ENCODE assay signal across 18 cellular contexts in the genomic region with DNA sequence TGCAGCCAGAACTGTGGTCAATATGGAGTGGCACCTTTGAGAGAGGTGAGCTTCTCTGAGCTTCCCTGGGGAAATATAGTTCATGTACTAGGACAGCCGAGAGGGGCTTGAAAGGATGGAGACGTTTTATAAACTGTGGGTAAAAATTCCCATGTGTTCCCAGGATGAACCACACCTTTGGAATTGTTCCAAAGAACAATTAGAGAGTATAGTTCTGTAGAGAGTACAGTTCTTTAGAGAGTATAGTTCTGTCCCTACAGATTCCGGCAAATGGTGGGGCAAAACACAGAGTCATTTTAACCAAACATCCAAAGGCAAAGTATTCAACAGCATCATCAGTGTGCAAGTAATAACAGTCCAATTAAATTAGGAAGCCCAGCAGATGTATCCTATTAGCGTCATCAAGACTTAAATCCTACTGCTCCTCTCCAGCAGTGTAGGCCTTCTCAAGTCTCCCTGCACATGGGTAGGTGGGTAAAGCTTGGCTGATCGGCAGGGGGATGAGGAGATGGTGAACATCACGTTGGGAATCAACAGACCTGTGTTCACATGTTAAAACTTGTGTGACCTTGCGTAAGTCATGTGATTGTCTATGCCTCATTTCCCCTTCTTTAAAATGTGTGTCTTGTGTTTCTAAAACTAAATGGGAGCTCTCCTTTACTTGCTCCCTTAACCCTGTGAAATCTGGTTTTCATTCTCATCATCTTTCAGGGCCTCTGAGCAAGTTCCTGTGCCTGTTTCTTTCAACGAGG.
"Had no signal": no experiment of that assay in that cellular context is flagged by ENCODE, and none has a peak within 500 bp of the region (broad histone marks: within the 10 kb centered on the region; RNA-seq: fewer than 3 reads in every experiment).

No MANE protein-coding gene starts in this region.

- H3K36me3 ChIP-seq: esophagus squamous epithelium, left lung, ovary, suprapubic skin, upper lobe of left lung had no signal

- H3K9me3 Mint-ChIP-seq: activated B cell treated with CpG ODN at 0.5 μM for 24 hours; activated CD4-positive, alpha-beta T cell treated with anti-CD3 and anti-CD28 coated beads, Interleukin-2, amount 10 ng/mL, durations not matched to agents 7 days and 5 days; activated naive CD4-positive, alpha-beta T cell treated with anti-CD3 and anti-CD28 coated beads, Interleukin-2, amount 50 U/mL, for 72 hours; brain had no signal

- H3K27ac Mint-ChIP-seq: activated B cell treated with CpG ODN at 0.5 μM for 24 hours; activated CD4-positive, alpha-beta T cell treated with anti-CD3 and anti-CD28 coated beads, Interleukin-2, amount 10 ng/mL, durations not matched to agents 7 days and 5 days; activated naive CD4-positive, alpha-beta T cell treated with anti-CD3 and anti-CD28 coated beads, Interleukin-2, amount 50 U/mL, for 72 hours; T-helper 17 cell had no signal

- H3K4me1 Mint-ChIP-seq: activated B cell treated with CpG ODN at 0.5 μM for 24 hours; activated CD4-positive, alpha-beta T cell treated with anti-CD3 and anti-CD28 coated beads, Interleukin-2, amount 10 ng/mL, durations not matched to agents 7 days and 5 days; T-helper 17 cell had no signal

- DNase-seq: activated B cell treated with CpG ODN at 0.5 μM for 24 hours; activated CD4-positive, alpha-beta T cell treated with anti-CD3 and anti-CD28 coated beads, Interleukin-2, amount 10 ng/mL, durations not matched to agents 7 days and 5 days; amygdala; dorsolateral prefrontal cortex; esophagus squamous epithelium; foreskin melanocyte; head of caudate nucleus; left lung; mesenchymal stem cell; ovary; stimulated activated CD4-positive, alpha-beta T cell treated with anti-CD3 and anti-CD28 coated beads, Interleukin-4, amount 100 ng/mL, for 1 hour; stimulated activated CD8-positive, alpha-beta memory T cell treated with anti-CD3 and anti-CD28 coated beads, Interleukin-4, amount 100 ng/mL, for 48 hours; stimulated activated naive CD8-positive, alpha-beta T cell treated with anti-CD3 and anti-CD28 coated beads, Interleukin-15, Interleukin-2, amounts not matched to agents 100 U/mL and 50 U/mL, for 24 hours; T-helper 17 cell; upper lobe of left lung had no signal

- H3K27ac ChIP-seq: dorsolateral prefrontal cortex, esophagus squamous epithelium, left lung, ovary, suprapubic skin, upper lobe of left lung had no signal

- H3K9me3 ChIP-seq: esophagus squamous epithelium, left lung, ovary, suprapubic skin, upper lobe of left lung had no signal

- H3K27me3 ChIP-seq: ovary, suprapubic skin, upper lobe of left lung had no signal

- H3K36me3 Mint-ChIP-seq: activated naive CD4-positive, alpha-beta T cell treated with anti-CD3 and anti-CD28 coated beads, Interleukin-2, amount 50 U/mL, for 72 hours; brain had no signal

- H3K4me1 ChIP-seq: esophagus squamous epithelium, left lung, suprapubic skin had no signal

- H3K4me3 Mint-ChIP-seq: activated B cell treated with CpG ODN at 0.5 μM for 24 hours; activated CD4-positive, alpha-beta T cell treated with anti-CD3 and anti-CD28 coated beads, Interleukin-2, amount 10 ng/mL, durations not matched to agents 7 days and 5 days; brain; T-helper 17 cell had no signal

- H3K4me3 ChIP-seq: dorsolateral prefrontal cortex, esophagus squamous epithelium, left lung, ovary, suprapubic skin, upper lobe of left lung had no signal
